Comparison of ENCODE assay signal across 1 cellular context in the genomic region with DNA sequence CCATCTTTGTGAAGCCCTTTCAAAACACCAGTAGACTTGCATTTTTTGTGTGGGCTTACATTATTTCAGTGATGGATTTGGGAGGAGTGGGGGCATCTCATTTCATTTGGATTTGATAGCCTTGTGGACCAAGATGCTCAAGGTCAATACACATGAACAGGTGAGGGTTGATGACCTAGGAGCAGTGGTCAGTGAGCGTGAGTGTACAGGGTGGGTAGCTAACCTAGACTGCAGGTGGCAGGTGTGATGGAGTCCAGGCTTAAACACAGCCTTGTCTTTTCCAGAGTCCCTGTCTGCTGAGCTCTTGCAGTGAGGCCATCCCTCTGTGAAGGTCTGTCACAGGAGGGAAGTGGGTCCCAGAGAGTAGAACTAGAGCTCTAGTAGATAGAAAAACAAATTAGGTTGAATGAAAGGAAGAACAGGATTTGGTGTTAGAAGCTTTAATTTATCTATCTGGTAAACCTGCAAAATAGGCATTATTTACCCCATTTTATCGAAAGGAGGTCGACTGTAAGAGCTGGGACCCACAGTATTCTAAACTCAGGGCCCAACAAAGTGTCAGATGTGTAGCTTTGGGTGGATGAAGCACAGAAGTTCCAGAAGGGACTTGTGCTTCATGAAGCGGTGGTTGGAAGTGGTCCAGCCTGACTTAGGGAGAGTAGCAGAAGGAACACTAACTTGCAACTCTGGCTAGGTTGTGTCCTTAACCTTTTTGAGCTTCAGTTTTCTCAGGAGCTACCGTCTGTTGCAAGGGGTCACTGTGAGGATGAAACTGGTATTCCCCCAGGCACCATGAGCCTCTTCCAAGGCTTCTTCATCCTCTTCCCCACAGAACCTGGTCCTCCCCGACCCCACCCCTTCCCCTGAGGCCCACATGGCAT.
TF ChIP-seq lines count a peak whose summit lies in the region.

No MANE protein-coding gene starts in this region.

TF ChIP-seq in H1, 55 proteins besides CTCF, POLR2A, EP300 and RAD21:
- no peak for TF ChIP-seq KDM5A (IDR thresholded peaks at IDR 0.05; ENCODE audit: low read length)
- peak; percentile 29 for TF ChIP-seq POLR2AphosphoS5 (IDR thresholded peaks at IDR 0.05; ENCODE audit: low read depth, low read length)
- TF ChIP-seq HDAC2 (IDR thresholded peaks at IDR 0.05; ENCODE audit: borderline replicate concordance in 1 of 2, low read depth in 2 of 2, low read length in 2 of 2) = no peak
- no peak for TF ChIP-seq CREB1 (IDR thresholded peaks at IDR 0.05)
- TF ChIP-seq CBX8 (IDR thresholded peaks at IDR 0.05; ENCODE audit: borderline replicate concordance, low read depth, low read length) = no peak
- TF ChIP-seq EZH2 (IDR thresholded peaks at IDR 0.05; ENCODE audit: low read depth, low read length, severe bottlenecking) = no peak
TF ChIP-seq in H1: peak in this region for 1.
